9 cellular contexts compared by ENCODE assay signal in the genomic region with DNA sequence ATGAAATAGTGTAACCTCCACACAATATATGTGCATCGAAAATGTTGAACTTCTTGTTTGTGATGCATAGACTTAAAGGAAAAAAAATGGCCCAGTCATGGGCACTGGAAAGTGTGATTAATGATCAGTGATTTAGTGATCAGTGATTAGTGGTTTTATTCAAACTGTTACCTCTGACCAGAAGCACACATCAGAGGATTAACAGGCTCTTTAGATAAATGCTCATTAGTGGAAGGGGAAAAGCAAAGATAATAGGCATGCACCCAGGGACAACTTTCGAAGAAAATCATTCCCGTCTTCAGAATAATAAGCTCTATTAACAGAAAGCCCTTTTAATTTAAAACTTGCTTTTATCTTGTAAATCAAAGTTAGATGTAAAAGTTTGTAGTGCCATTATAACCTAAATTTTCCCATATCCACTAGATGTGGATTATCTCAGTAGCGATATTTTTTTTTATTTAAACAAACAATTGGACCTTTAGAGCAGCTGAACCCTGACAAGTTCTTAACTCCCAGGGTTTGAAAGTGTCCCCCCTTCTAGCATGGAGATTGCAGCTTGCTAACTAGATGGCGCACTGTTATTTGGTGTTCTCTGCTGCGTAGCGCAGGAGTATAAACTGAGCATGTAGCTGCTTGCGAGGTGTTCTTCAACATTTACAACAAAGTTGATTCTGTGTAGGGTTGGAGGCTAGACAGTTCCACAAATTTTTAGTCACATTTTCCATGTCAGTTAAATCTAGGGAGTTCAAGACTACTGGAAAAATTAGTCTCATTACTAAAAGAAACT. TPM values are rescaled to one million over a fixed set of nuclear protein-coding genes. Genes with fewer than 3 reads are reported as not detected.
DNase-seq lines count a peak whose midpoint lies in the region; ATAC-seq and TF ChIP-seq lines count a peak whose summit lies in the region.
"Had no signal": no experiment of that assay in that cellular context is flagged by ENCODE, and none has a peak within 500 bp of the region (broad histone marks: within the 10 kb centered on the region; RNA-seq: fewer than 3 reads in every experiment).

A gene with protein sequence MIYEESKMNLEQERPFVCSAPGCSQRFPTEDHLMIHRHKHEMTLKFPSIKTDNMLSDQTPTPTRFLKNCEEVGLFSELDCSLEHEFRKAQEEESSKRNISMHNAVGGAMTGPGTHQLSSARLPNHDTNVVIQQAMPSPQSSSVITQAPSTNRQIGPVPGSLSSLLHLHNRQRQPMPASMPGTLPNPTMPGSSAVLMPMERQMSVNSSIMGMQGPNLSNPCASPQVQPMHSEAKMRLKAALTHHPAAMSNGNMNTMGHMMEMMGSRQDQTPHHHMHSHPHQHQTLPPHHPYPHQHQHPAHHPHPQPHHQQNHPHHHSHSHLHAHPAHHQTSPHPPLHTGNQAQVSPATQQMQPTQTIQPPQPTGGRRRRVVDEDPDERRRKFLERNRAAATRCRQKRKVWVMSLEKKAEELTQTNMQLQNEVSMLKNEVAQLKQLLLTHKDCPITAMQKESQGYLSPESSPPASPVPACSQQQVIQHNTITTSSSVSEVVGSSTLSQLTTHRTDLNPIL (plus strand): TSS at position 643 of the 787 bp plus-strand sequence. CDS start 397 bp downstream, outside the sequence.

- ATAC-seq in foreskin keratinocyte (no peak), esophagus mucosa (no peak)

- peak within 1 kb of the TSS; percentile 72 for H3K4me3 ChIP-seq in retinal pigment epithelial cell (ENCODE audit: low read length)

- TF ChIP-seq CTCF in GM10266 (IDR thresholded peaks at IDR 0.05; ENCODE audit: control insufficient read depth, insufficient read depth, low read depth, missing control alignments) (peak; percentile 49), foreskin keratinocyte (conservative IDR thresholded peaks at IDR 0.05) (peak; percentile 58), retinal pigment epithelial cell (conservative IDR thresholded peaks at IDR 0.05; ENCODE audit: low read depth, low read length) (peak; percentile 57)

- DNase-seq in GM10266 (ENCODE audit: extremely low spot score) = peak; percentile 22
- peak; percentile 3 for DNase-seq in OCI-M1 (lab: John Stamatoyannopoulos, UW)
- peak in 1 of 2 donors; percentile 34 for DNase-seq in foreskin keratinocyte
- DNase-seq in retinal pigment epithelial cell (ENCODE audit: low read depth) = no peak
- DNase-seq in SKM-1 treated with dmso at 0.1 percent for 144 hours (lab: John Stamatoyannopoulos, UW; ENCODE audit: unreplicated experiment) = no peak
- no peak for DNase-seq in activated gamma-delta T cell treated with Interleukin-2 at 50 U/mL for 16 hours
- DNase-seq in dermis blood vessel endothelial cell = no peak

- peaks cover 68% of the 10 kb centered on the region for H3K27me3 ChIP-seq in foreskin keratinocyte

- H3K27ac ChIP-seq in foreskin keratinocyte = no peak within 1 kb of the TSS
- H3K27ac ChIP-seq: SK-N-MC had no signal

- H3K4me1 ChIP-seq in foreskin keratinocyte = peaks cover 7% of the 10 kb centered on the region

RNA-seq across cellular contexts. Expression of the gene that starts here (rescaled TPM):
- total RNA-seq in foreskin keratinocyte (1.7 and 3.7 TPM in 2 replicates), esophagus mucosa (2.5 TPM), dermis blood vessel endothelial cell (1.5 and 4.1 TPM in 2 replicates)
- 0.51 and 1.0 TPM in 2 replicates for polyA plus RNA-seq in foreskin keratinocyte

Comparison
In these comparisons a context has a peak if more than half of its experiments do, and no peak if none do; other contexts are left out.
1. DNase-seq: peak in GM10266 (single experiment) and OCI-M1 (single experiment); none in retinal pigment epithelial cell (single experiment), SKM-1 treated with dmso at 0.1 percent for 144 hours (single experiment), activated gamma-delta T cell treated with Interleukin-2 at 50 U/mL for 16 hours (single experiment) and dermis blood vessel endothelial cell (single experiment).
2. Peak in every context shown above with its lines, with median percentiles within 50 percentile points of each other: CTCF ChIP-seq.